In genomic region chr12:48977290-48978281, GRCh38 we compare ENCODE assay signal across 9 cellular contexts. TPM values are rescaled to one million over a fixed set of nuclear protein-coding genes. Genes with fewer than 3 reads are reported as not detected.
A peak's percentile ranks its signal among the peaks of the same experiment; 100 is the strongest.
DNase-seq lines count a peak whose midpoint lies in the region; ATAC-seq and TF ChIP-seq lines count a peak whose summit lies in the region.
"Had no signal": no experiment of that assay in that cellular context is flagged by ENCODE, and none has a peak within 500 bp of the region (broad histone marks: within the 10 kb centered on the region; RNA-seq: fewer than 3 reads in every experiment).

No MANE protein-coding gene starts in this region.

- no peak overlapping the region for H3K4me3 ChIP-seq in LNCaP clone FGC (ENCODE audit: low read depth, low read length)
- H3K4me3 ChIP-seq in ectodermal cell (ENCODE audit: insufficient read depth, low read depth, low read length), result peak overlapping the region; percentile 57
- H3K4me3 ChIP-seq in neural cell (ENCODE audit: low read length), result no peak overlapping the region
- H3K4me3 ChIP-seq in thoracic aorta, result peak overlapping the region; percentile 63

- H3K9me2 ChIP-seq in neural cell (ENCODE audit: insufficient read depth, low read length), result no peaks in the 10 kb centered on the region

- H4K20me1 ChIP-seq in neural cell (ENCODE audit: insufficient read depth), result no peaks in the 10 kb centered on the region

- no peaks in the 10 kb centered on the region for H3K9me3 ChIP-seq in ectodermal cell (ENCODE audit: control insufficient read depth, low read length)
- no peaks in the 10 kb centered on the region for H3K9me3 ChIP-seq in neural cell (ENCODE audit: low read length)
- no peaks in the 10 kb centered on the region for H3K9me3 ChIP-seq in thoracic aorta

- H3K36me3 ChIP-seq in ectodermal cell (ENCODE audit: control insufficient read depth, insufficient read depth, low read length) (peaks cover 6% of the 10 kb centered on the region), neural cell (ENCODE audit: insufficient read depth, low read length) (no peaks in the 10 kb centered on the region), thoracic aorta (no peaks in the 10 kb centered on the region)

- H3F3A ChIP-seq in neural cell (ENCODE audit: insufficient read depth, low read length, poor library complexity, severe bottlenecking), result no peaks in the 10 kb centered on the region

- TF ChIP-seq EP300 in neural cell (conservative IDR thresholded peaks at IDR 0.05; ENCODE audit: poor library complexity, severe bottlenecking), result no peak

- DNase-seq in AG08395 (ENCODE audit: low spot score), result peak; percentile 59
- DNase-seq in LNCaP clone FGC (ENCODE audit: low read depth), result no peak
- DNase-seq in activated CD4-positive, alpha-beta T cell treated with anti-CD3 and anti-CD28 coated beads, Interleukin-2, amount 50 U/mL, for 4 hours, result peak; percentile 78
- DNase-seq in thoracic aorta (ENCODE audit: low spot score), result no peak
- DNase-seq in NCI-H345 treated with DMSO at 0.1 percent for 48 hours (lab: John Stamatoyannopoulos, UW; ENCODE audit: unreplicated experiment), result no peak

- H3K27ac ChIP-seq in ectodermal cell (ENCODE audit: insufficient read depth, low read depth, low read length, poor library complexity, severe bottlenecking) (no peak overlapping the region), neural cell (ENCODE audit: low read length) (no peak overlapping the region), thoracic aorta (no peak overlapping the region)

- no peak overlapping the region for H3K9ac ChIP-seq in neural cell (ENCODE audit: low read length)

- TF ChIP-seq CTCF in LNCaP clone FGC (IDR thresholded peaks at IDR 0.05; ENCODE audit: control insufficient read depth, extremely low read depth, insufficient read depth) (peak; percentile 68), neural cell (IDR thresholded peaks at IDR 0.05; ENCODE audit: poor library complexity, severe bottlenecking) (peak; percentile 51), thoracic aorta (IDR thresholded peaks at IDR 0.05) (peak; percentile 85)

- 21 to 22% methylated on average over 50 of the region's 50 CpGs for WGBS in ectodermal cell, 2 experiments

- H3K79me2 ChIP-seq in neural cell (replicated peaks; ENCODE audit: insufficient read depth, low read length), result no peaks in the 10 kb centered on the region

- no peak overlapping the region for H2AFZ ChIP-seq in neural cell (ENCODE audit: low read depth, low read length)

- ATAC-seq in GM18909 (IDR thresholded peaks at IDR 0.05; ENCODE audit: poor library complexity, unreplicated experiment) (peak; percentile 56), thoracic aorta (ENCODE audit: insufficient number of reproducible peaks, low FRiP score, low read depth) (no peak)

- peaks cover 31% of the 10 kb centered on the region for H3K4me1 ChIP-seq in ectodermal cell (ENCODE audit: control insufficient read depth, insufficient read depth, low read length)
- H3K4me1 ChIP-seq in thoracic aorta (ENCODE audit: control insufficient read depth in 1 of 2, low read depth in 2 of 2), result peaks cover 32 to 39% of the 10 kb centered on the region in 2 donors

- no peak for TF ChIP-seq RAD21 in neural cell (conservative IDR thresholded peaks at IDR 0.05)

- H3K27me3 ChIP-seq in ectodermal cell (ENCODE audit: control insufficient read depth, insufficient read depth, low read length, poor library complexity, severe bottlenecking), result peaks cover 100% of the 10 kb centered on the region
- H3K27me3 ChIP-seq in neural cell (ENCODE audit: insufficient read depth, low read depth, low read length), result peaks cover 100% of the 10 kb centered on the region
- peaks cover 19% of the 10 kb centered on the region for H3K27me3 ChIP-seq in thoracic aorta (replicated peaks; ENCODE audit: insufficient read depth)

- no peak overlapping the region for H3K4me2 ChIP-seq in neural cell (ENCODE audit: low read length)

TF ChIP-seq in neural cell, 6 proteins besides CTCF, POLR2A, EP300 and RAD21:
- TF ChIP-seq REST (IDR thresholded peaks at IDR 0.05; ENCODE audit: borderline replicate concordance) (no peak), SMC3 (conservative IDR thresholded peaks at IDR 0.05; ENCODE audit: poor library complexity) (no peak), EZH2 (IDR thresholded peaks at IDR 0.05; ENCODE audit: borderline replicate concordance, insufficient read depth, low read length, poor library complexity, severe bottlenecking) (no peak), MXI1 (conservative IDR thresholded peaks at IDR 0.05; ENCODE audit: poor library complexity, severe bottlenecking) (no peak), POLR2AphosphoS5 (IDR thresholded peaks at IDR 0.05) (no peak), TAF1 (IDR thresholded peaks at IDR 0.05; ENCODE audit: low read depth) (no peak)

RNA-seq across cellular contexts. Expression of gene WNT1, which starts 0.5 kb away (rescaled TPM):
- polyA plus RNA-seq in ectodermal cell (2013, experiment 1 of 4), result 98.6 TPM
- 111 TPM for polyA plus RNA-seq in ectodermal cell (2013, experiment 2 of 4)
- polyA plus RNA-seq in ectodermal cell (2013, experiment 3 of 4), result 122 TPM
- 116 TPM for polyA plus RNA-seq in ectodermal cell (2013, experiment 4 of 4)
- not detected in 2 replicates for polyA plus RNA-seq in neural cell
- not detected in 2 replicates for polyA minus RNA-seq in neural cell
- 1 to 10 TPM in 1 of 2 donors, not detected in 1; 1.2 TPM for total RNA-seq in thoracic aorta
- total RNA-seq: skeletal muscle tissue had no signal

RNA-seq across cellular contexts. Expression of gene WNT10B, which starts 6.1 kb away (rescaled TPM):
- 31.1 TPM for polyA plus RNA-seq in ectodermal cell (2013, experiment 1 of 4)
- polyA plus RNA-seq in ectodermal cell (2013, experiment 2 of 4), result 28.7 TPM
- 25.6 TPM for polyA plus RNA-seq in ectodermal cell (2013, experiment 3 of 4)
- polyA plus RNA-seq in ectodermal cell (2013, experiment 4 of 4), result 26.8 TPM
- polyA plus RNA-seq in neural cell, result 0.92 and 1.2 TPM in 2 replicates
- 0.73 TPM in 1 of 2 replicates, not detected in the other for polyA minus RNA-seq in neural cell
- total RNA-seq in thoracic aorta, result 1 to 10 TPM in 1 of 2 donors, under 1 TPM in 1; 0.54 to 2.3 TPM

RNA-seq across cellular contexts. Expression of gene ARF3, which starts 20.3 kb away (rescaled TPM):
- polyA plus RNA-seq in ectodermal cell (2013, experiment 1 of 4), result 277 TPM
- polyA plus RNA-seq in ectodermal cell (2013, experiment 2 of 4), result 276 TPM
- polyA plus RNA-seq in ectodermal cell (2013, experiment 3 of 4), result 131 TPM
- 157 TPM for polyA plus RNA-seq in ectodermal cell (2013, experiment 4 of 4)
- polyA plus RNA-seq in neural cell, result 114 TPM in 2 replicates
- 94.0 and 108 TPM in 2 replicates for polyA minus RNA-seq in neural cell
- 10 to 100 TPM; 63.4 to 65.8 TPM for total RNA-seq in thoracic aorta

RNA-seq across cellular contexts. Expression of gene DDN, which starts 21.6 kb away (rescaled TPM):
- polyA plus RNA-seq in ectodermal cell (2013, experiment 1 of 4), result 5.3 TPM
- polyA plus RNA-seq in ectodermal cell (2013, experiment 2 of 4), result 5.0 TPM
- 3.9 TPM for polyA plus RNA-seq in ectodermal cell (2013, experiment 3 of 4)
- 4.0 TPM for polyA plus RNA-seq in ectodermal cell (2013, experiment 4 of 4)
- polyA plus RNA-seq in neural cell, result 0.20 and 0.51 TPM in 2 replicates
- 0.24 and 0.93 TPM in 2 replicates for polyA minus RNA-seq in neural cell
- total RNA-seq in thoracic aorta, result under 1 TPM in 1 of 2 donors, not detected in 1; 0.14 TPM

RNA-seq across cellular contexts. Expression of gene PRKAG1, which starts 41.0 kb away (rescaled TPM):
- polyA plus RNA-seq in ectodermal cell (2013, experiment 1 of 4), result 39.1 TPM
- polyA plus RNA-seq in ectodermal cell (2013, experiment 2 of 4), result 42.3 TPM
- polyA plus RNA-seq in ectodermal cell (2013, experiment 3 of 4), result 34.5 TPM
- polyA plus RNA-seq in ectodermal cell (2013, experiment 4 of 4), result 37.3 TPM
- polyA plus RNA-seq in neural cell, result 69.0 and 71.0 TPM in 2 replicates
- 37.3 and 39.2 TPM in 2 replicates for polyA minus RNA-seq in neural cell
- 10 to 100 TPM; 53.2 to 68.1 TPM for total RNA-seq in thoracic aorta

Comparison
In these comparisons a context has a peak if more than half of its experiments do, and no peak if none do; other contexts are left out.
1. DNase-seq: peak in AG08395 (single experiment) and activated CD4-positive, alpha-beta T cell treated with anti-CD3 and anti-CD28 coated beads, Interleukin-2, amount 50 U/mL, for 4 hours (2 of 2); none in LNCaP clone FGC (single experiment), thoracic aorta (single experiment) and NCI-H345 treated with DMSO at 0.1 percent for 48 hours (single experiment).
2. H3K4me3 ChIP-seq: peak in ectodermal cell (single experiment) and thoracic aorta (single experiment); none in LNCaP clone FGC (single experiment) and neural cell (single experiment).
3. Peak in every context shown above with its lines, with median percentiles within 50 percentile points of each other: CTCF ChIP-seq.